In the genomic region with DNA sequence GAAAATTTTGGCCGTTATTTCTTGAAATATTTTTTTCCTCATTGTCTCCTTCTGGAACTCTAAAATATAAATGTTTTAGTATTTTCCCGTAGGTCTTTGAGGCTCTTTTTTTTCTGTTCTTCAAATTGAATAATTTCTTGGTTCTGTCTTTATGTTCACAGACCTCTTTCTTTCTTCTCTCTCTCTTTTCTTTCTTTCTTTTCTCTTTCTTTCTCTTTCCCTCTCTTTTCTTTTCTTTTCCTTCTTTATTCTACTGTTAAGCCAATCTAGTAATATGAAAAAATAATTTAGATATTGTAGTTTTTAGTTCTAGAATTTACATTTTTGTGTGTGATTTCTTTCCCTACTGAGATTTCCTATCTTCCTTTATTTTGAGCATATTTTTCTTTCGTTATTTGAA, we compare ENCODE assay signal across 1 cellular context.
TF ChIP-seq lines count a peak whose summit lies in the region.

No MANE protein-coding gene starts in this region.

TF ChIP-seq in K562, 482 proteins besides CTCF, POLR2A, EP300 and RAD21:
- TF ChIP-seq HLTF (IDR thresholded peaks at IDR 0.05) (0 out of 2 replicates have a peak, but pooled peaks have one; percentile 54), PCBP2 (IDR thresholded peaks at IDR 0.05; ENCODE audit: low read depth, low read length, poor library complexity, severe bottlenecking) (no peak), LCOR (CRISPR knock-in tag; IDR thresholded peaks at IDR 0.05) (no peak), ZNF263 (CRISPR knock-in tag; IDR thresholded peaks at IDR 0.05; ENCODE audit: borderline replicate concordance) (no peak)
- TF ChIP-seq, protein P1, sequence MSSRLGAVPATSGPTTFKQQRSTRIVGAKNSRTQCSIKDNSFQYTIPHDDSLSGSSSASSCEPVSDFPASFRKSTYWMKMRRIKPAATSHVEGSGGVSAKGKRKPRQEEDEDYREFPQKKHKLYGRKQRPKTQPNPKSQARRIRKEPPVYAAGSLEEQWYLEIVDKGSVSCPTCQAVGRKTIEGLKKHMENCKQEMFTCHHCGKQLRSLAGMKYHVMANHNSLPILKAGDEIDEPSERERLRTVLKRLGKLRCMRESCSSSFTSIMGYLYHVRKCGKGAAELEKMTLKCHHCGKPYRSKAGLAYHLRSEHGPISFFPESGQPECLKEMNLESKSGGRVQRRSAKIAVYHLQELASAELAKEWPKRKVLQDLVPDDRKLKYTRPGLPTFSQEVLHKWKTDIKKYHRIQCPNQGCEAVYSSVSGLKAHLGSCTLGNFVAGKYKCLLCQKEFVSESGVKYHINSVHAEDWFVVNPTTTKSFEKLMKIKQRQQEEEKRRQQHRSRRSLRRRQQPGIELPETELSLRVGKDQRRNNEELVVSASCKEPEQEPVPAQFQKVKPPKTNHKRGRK (tag; IDR thresholded peaks at IDR 0.05): peak; percentile 53; the same call in 1 of the 2 replicates
- TF ChIP-seq, protein P2, sequence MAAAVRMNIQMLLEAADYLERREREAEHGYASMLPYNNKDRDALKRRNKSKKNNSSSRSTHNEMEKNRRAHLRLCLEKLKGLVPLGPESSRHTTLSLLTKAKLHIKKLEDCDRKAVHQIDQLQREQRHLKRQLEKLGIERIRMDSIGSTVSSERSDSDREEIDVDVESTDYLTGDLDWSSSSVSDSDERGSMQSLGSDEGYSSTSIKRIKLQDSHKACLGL (CRISPR knock-in tag; IDR thresholded peaks at IDR 0.05; ENCODE audit: borderline replicate concordance, poor library complexity, severe bottlenecking): no peak
TF ChIP-seq in K562: peak in this region for 2.
